8 cellular contexts compared by ENCODE assay signal in the genomic region with DNA sequence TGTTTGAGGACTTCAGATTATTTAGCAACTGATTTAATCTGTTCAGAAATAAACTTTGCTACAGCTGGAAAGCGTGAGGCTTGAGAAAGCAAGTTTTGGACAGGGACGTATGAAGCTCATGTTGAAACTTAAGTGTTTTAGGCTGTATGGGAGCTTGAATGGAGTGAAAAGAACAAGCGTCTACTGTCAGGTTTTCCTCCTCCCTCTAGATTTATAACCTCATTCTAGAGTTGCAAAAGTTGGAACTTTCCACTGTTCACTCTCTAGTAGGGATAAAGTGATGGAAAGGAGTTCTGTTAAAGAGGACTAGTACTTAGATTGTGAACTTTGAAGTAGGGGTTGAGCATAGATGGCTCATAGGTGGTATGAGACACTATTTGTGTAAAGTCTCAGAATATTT. TPM values are rescaled to one million over a fixed set of nuclear protein-coding genes. Genes with fewer than 3 reads are reported as not detected.
DNase-seq lines count a peak whose midpoint lies in the region; ATAC-seq and TF ChIP-seq lines count a peak whose summit lies in the region.

No MANE protein-coding gene starts in this region.

- H3K27ac ChIP-seq in dorsolateral prefrontal cortex = peak overlapping the region in 11 of 59 donors; percentile 4 to 90 (median 82)
- peak overlapping the region; percentile 84 for H3K27ac ChIP-seq in naive thymus-derived CD4-positive, alpha-beta T cell (ENCODE audit: low read depth, low read length)

- ATAC-seq in naive thymus-derived CD4-positive, alpha-beta T cell = no peak
- no peak for ATAC-seq in HG02610 (IDR thresholded peaks at IDR 0.05; ENCODE audit: unreplicated experiment)
- ATAC-seq in GM21529 (IDR thresholded peaks at IDR 0.05; ENCODE audit: unreplicated experiment) = no peak

- H3K9me3 Mint-ChIP-seq in naive thymus-derived CD4-positive, alpha-beta T cell = no peaks in the 10 kb centered on the region

- H3K9me3 ChIP-seq in naive thymus-derived CD4-positive, alpha-beta T cell (ENCODE audit: control insufficient read depth in 2 of 3, low read length in 3 of 3) = no peaks in the 10 kb centered on the region

- no peaks in the 10 kb centered on the region for H3K27me3 Mint-ChIP-seq in naive thymus-derived CD4-positive, alpha-beta T cell

- peak overlapping the region; percentile 94 to 97 (median 96) for H3K4me3 Mint-ChIP-seq in naive thymus-derived CD4-positive, alpha-beta T cell

- intact Hi-C loops in dorsolateral prefrontal cortex (cut with DNase I) = loop anchor here (2.0 to 10.0 kb wide), 2 partner anchors 122 to 190 kb away; a partner anchor contains a TSS
- intact Hi-C loops in naive thymus-derived CD4-positive, alpha-beta T cell (cut with micrococcal nuclease) = loop anchor here in 1 of 2 donors (2.0 kb wide), 1 partner anchor 18 kb away; no protein-coding TSS in a partner anchor

- H3K27me3 ChIP-seq in dorsolateral prefrontal cortex = no peaks in the 10 kb centered on the region
- no peaks in the 10 kb centered on the region for H3K27me3 ChIP-seq in naive thymus-derived CD4-positive, alpha-beta T cell (ENCODE audit: control insufficient read depth in 2 of 2, insufficient read depth in 2 of 2, low read length in 2 of 2)

- no peak for TF ChIP-seq CTCF in GM12864 (IDR thresholded peaks at IDR 0.05; ENCODE audit: low read depth, low read length, missing control alignments)
- no peak for TF ChIP-seq CTCF in dorsolateral prefrontal cortex (IDR thresholded peaks at IDR 0.05 in 54 of 56, conservative IDR thresholded peaks at IDR 0.05 in 2 of 56; ENCODE audit: low read depth in 1 of 56, partially characterized antibody in 56 of 56)

- peaks cover 0 to 5% (median 0%) of the 10 kb centered on the region in 5 donors for H3K36me3 Mint-ChIP-seq in naive thymus-derived CD4-positive, alpha-beta T cell

- peak overlapping the region; percentile 8 to 98 (median 90) for H3K27ac Mint-ChIP-seq in naive thymus-derived CD4-positive, alpha-beta T cell

- POLR2A ChIA-PET in naive thymus-derived CD4-positive, alpha-beta T cell (lab: Charles Lee) = interaction anchor here (0.6 to 2.3 kb wide), 3 partner anchors 50 to 186 kb away, joined by 3 to 11 read pairs (median 6); a partner anchor contains a TSS

- peaks cover 38 to 72% (median 59%) of the 10 kb centered on the region in 7 donors for H3K4me1 Mint-ChIP-seq in naive thymus-derived CD4-positive, alpha-beta T cell

- DNase-seq in GM12864 (ENCODE audit: low read depth) = no peak
- DNase-seq in NCI-H69 (lab: John Stamatoyannopoulos, UW) = peak; percentile 35
- DNase-seq in dorsolateral prefrontal cortex = no peak
- no peak for DNase-seq in naive thymus-derived CD4-positive, alpha-beta T cell
- no peak for DNase-seq in NCI-H1417 treated with DMSO at 0.1 percent for 48 hours (lab: John Stamatoyannopoulos, UW)
- DNase-seq in NCI-H2029 (lab: John Stamatoyannopoulos, UW) = no peak

- CTCF ChIA-PET in naive thymus-derived CD4-positive, alpha-beta T cell (lab: Charles Lee) = no interaction called here

- H3K36me3 ChIP-seq in naive thymus-derived CD4-positive, alpha-beta T cell (ENCODE audit: control insufficient read depth in 2 of 3, insufficient read depth in 3 of 3, low read length in 3 of 3) = peaks cover 0 to 3% (median 0%) of the 10 kb centered on the region in 3 experiments

- H3K4me1 ChIP-seq in naive thymus-derived CD4-positive, alpha-beta T cell (ENCODE audit: control insufficient read depth in 2 of 2, insufficient read depth in 2 of 2, low read length in 2 of 2) = peaks cover 21 to 42% of the 10 kb centered on the region in 2 donors

- H3K4me3 ChIP-seq in GM12864 (ENCODE audit: low read depth, low read length) (peak overlapping the region; percentile 88), dorsolateral prefrontal cortex (peak overlapping the region; percentile 60 to 98 (median 89))
- H3K4me3 ChIP-seq in naive thymus-derived CD4-positive, alpha-beta T cell (ENCODE audit: low read length) = peak overlapping the region; percentile 86

RNA-seq across cellular contexts. Expression of a gene that starts 1.1 kb away (rescaled TPM):
- 10 to 100 TPM; 39.6 to 77.7 (median 57.3) TPM for total RNA-seq in dorsolateral prefrontal cortex
- total RNA-seq in naive thymus-derived CD4-positive, alpha-beta T cell = 10 to 100 TPM; 46.2 to 81.8 (median 58.4) TPM
- polyA plus RNA-seq in naive thymus-derived CD4-positive, alpha-beta T cell = 10 to 100 TPM; 10.5 to 13.7 TPM

RNA-seq across cellular contexts. Expression of a gene that starts 49.3 kb away (rescaled TPM):
- 100 to 1,000 TPM in 88 of 120 experiments, 10 to 100 TPM in 32; 78.1 to 143 (median 109) TPM for total RNA-seq in dorsolateral prefrontal cortex
- 10 to 100 TPM; 31.7 to 66.2 (median 55.4) TPM for total RNA-seq in naive thymus-derived CD4-positive, alpha-beta T cell
- 10 to 100 TPM; 48.9 to 82.6 TPM for polyA plus RNA-seq in naive thymus-derived CD4-positive, alpha-beta T cell

RNA-seq across cellular contexts. Expression of a gene that starts 50.7 kb away (rescaled TPM):
- total RNA-seq in dorsolateral prefrontal cortex = 10 to 100 TPM in 25 of 120 experiments, 1 to 10 TPM in 95; 3.2 to 15.3 (median 8.3) TPM
- 10 to 100 TPM in 2 of 5 experiments, 1 to 10 TPM in 3; 9.1 to 12.3 (median 9.8) TPM for total RNA-seq in naive thymus-derived CD4-positive, alpha-beta T cell
- 1 to 10 TPM; 6.9 to 9.0 TPM for polyA plus RNA-seq in naive thymus-derived CD4-positive, alpha-beta T cell
